ENCODE assay signal across 8 cellular contexts in genomic region chr3:185282696-185283373, GRCh38. TPM values are rescaled to one million over a fixed set of nuclear protein-coding genes. Genes with fewer than 3 reads are reported as not detected.
A peak's percentile ranks its signal among the peaks of the same experiment; 100 is the strongest.
DNase-seq lines count a peak whose midpoint lies in the region; ATAC-seq and TF ChIP-seq lines count a peak whose summit lies in the region.

No MANE protein-coding gene starts in this region.

- no peak for TF ChIP-seq POLR2A in lower leg skin (IDR thresholded peaks at IDR 0.05)

- intact Hi-C loops in lower leg skin (cut with DNase I; ENCODE audit: low total_unique reads): no loop called here

- no peaks in the 10 kb centered on the region for H3K36me3 ChIP-seq in BE2C
- H3K36me3 ChIP-seq in ectodermal cell (ENCODE audit: control insufficient read depth, insufficient read depth, low read length): no peaks in the 10 kb centered on the region

- H3K27ac ChIP-seq in ectodermal cell (ENCODE audit: insufficient read depth, low read depth, low read length, poor library complexity, severe bottlenecking): no peak overlapping the region

- CTCF ChIA-PET in activated CD8-positive, alpha-beta T cell treated with anti-CD3 and anti-CD28 coated beads, Interleukin-2, amount 10 ng/mL, durations not matched to agents 7 days and 5 days (lab: Charles Lee): no interaction called here

- peak overlapping the region; percentile 94 for H3K27ac Mint-ChIP-seq in activated CD8-positive, alpha-beta T cell treated with anti-CD3 and anti-CD28 coated beads, Interleukin-2, amount 10 ng/mL, durations not matched to agents 7 days and 5 days

- ATAC-seq in GM19351 (IDR thresholded peaks at IDR 0.05; ENCODE audit: unreplicated experiment): peak; percentile 99
- ATAC-seq in HG03520 (IDR thresholded peaks at IDR 0.05; ENCODE audit: unreplicated experiment): peak; percentile 99
- peak; percentile 99 for ATAC-seq in activated CD8-positive, alpha-beta T cell treated with anti-CD3 and anti-CD28 coated beads, Interleukin-2, amount 10 ng/mL, durations not matched to agents 7 days and 5 days

- DNase-seq in BE2C (peak; percentile 94), NCI-H82 (lab: John Stamatoyannopoulos, UW) (peak; percentile 99), lower leg skin (ENCODE audit: low spot score in 2 of 2) (peak; percentile 92 to 99)
- peak; percentile 96 for DNase-seq in activated CD8-positive, alpha-beta T cell treated with anti-CD3 and anti-CD28 coated beads, Interleukin-2, amount 10 ng/mL, durations not matched to agents 7 days and 5 days
- peak; percentile 94 for DNase-seq in stimulated activated CD4-positive, alpha-beta T cell treated with anti-CD3 and anti-CD28 coated beads, Interleukin-4, amount 100 ng/mL, for 24 hours

- H3K4me1 Mint-ChIP-seq in activated CD8-positive, alpha-beta T cell treated with anti-CD3 and anti-CD28 coated beads, Interleukin-2, amount 10 ng/mL, durations not matched to agents 7 days and 5 days (ENCODE audit: low read depth): peaks cover 31% of the 10 kb centered on the region

- H3K27me3 ChIP-seq in BE2C: no peaks in the 10 kb centered on the region
- H3K27me3 ChIP-seq in ectodermal cell (ENCODE audit: control insufficient read depth, insufficient read depth, low read length, poor library complexity, severe bottlenecking): peaks cover 4% of the 10 kb centered on the region

- no peaks in the 10 kb centered on the region for H3K9me3 ChIP-seq in BE2C
- H3K9me3 ChIP-seq in ectodermal cell (ENCODE audit: control insufficient read depth, low read length): no peaks in the 10 kb centered on the region

- no peak for TF ChIP-seq CTCF in BE2C (IDR thresholded peaks at IDR 0.05; ENCODE audit: low read depth, low read length)
- no peak for TF ChIP-seq CTCF in lower leg skin (IDR thresholded peaks at IDR 0.05)

- POLR2A ChIA-PET in activated CD8-positive, alpha-beta T cell treated with anti-CD3 and anti-CD28 coated beads, Interleukin-2, amount 10 ng/mL, durations not matched to agents 7 days and 5 days (lab: Charles Lee): no interaction called here

- peaks cover 9% of the 10 kb centered on the region for H3K36me3 Mint-ChIP-seq in activated CD8-positive, alpha-beta T cell treated with anti-CD3 and anti-CD28 coated beads, Interleukin-2, amount 10 ng/mL, durations not matched to agents 7 days and 5 days (ENCODE audit: low read depth)

- peak overlapping the region; percentile 96 for H3K4me3 Mint-ChIP-seq in activated CD8-positive, alpha-beta T cell treated with anti-CD3 and anti-CD28 coated beads, Interleukin-2, amount 10 ng/mL, durations not matched to agents 7 days and 5 days

- no peaks in the 10 kb centered on the region for H3K27me3 Mint-ChIP-seq in activated CD8-positive, alpha-beta T cell treated with anti-CD3 and anti-CD28 coated beads, Interleukin-2, amount 10 ng/mL, durations not matched to agents 7 days and 5 days (ENCODE audit: low read depth)

- H3K4me3 ChIP-seq in BE2C (ENCODE audit: low read depth, low read length) (peak overlapping the region; percentile 97), ectodermal cell (ENCODE audit: insufficient read depth, low read depth, low read length) (peak overlapping the region; percentile 75), lower leg skin (ENCODE audit: low read depth, poor library complexity, severe bottlenecking) (peak overlapping the region; percentile 39)

- H3K4me1 ChIP-seq in BE2C (peaks cover 4% of the 10 kb centered on the region; the same call in 1 of the 2 replicates), ectodermal cell (ENCODE audit: control insufficient read depth, insufficient read depth, low read length) (no peaks in the 10 kb centered on the region)

- H3K9me3 Mint-ChIP-seq in activated CD8-positive, alpha-beta T cell treated with anti-CD3 and anti-CD28 coated beads, Interleukin-2, amount 10 ng/mL, durations not matched to agents 7 days and 5 days (ENCODE audit: insufficient read depth): no peaks in the 10 kb centered on the region

- WGBS in ectodermal cell, 2 experiments: 22 to 23% methylated on average over 41 of the region's 41 CpGs
- WGBS in lower leg skin, 2 donors: 2 to 3% methylated on average over 39 to 41 of the region's 41 CpGs

RNA-seq across cellular contexts. Expression of gene EHHADH, which starts 29.0 kb away (rescaled TPM):
- polyA plus RNA-seq in BE2C (2012; ENCODE audit: insufficient read depth, insufficient read length, low read depth): 1.8 TPM
- 1 to 10 TPM; 4.8 to 4.9 TPM for total RNA-seq in activated CD8-positive, alpha-beta T cell treated with anti-CD3 and anti-CD28 coated beads, Interleukin-2, amount 10 ng/mL, durations not matched to agents 7 days and 5 days
- polyA plus RNA-seq in ectodermal cell (2013, experiment 1 of 4): 3.6 TPM
- polyA plus RNA-seq in ectodermal cell (2013, experiment 2 of 4): 4.8 TPM
- polyA plus RNA-seq in ectodermal cell (2013, experiment 3 of 4): 2.9 TPM
- 2.8 TPM for polyA plus RNA-seq in ectodermal cell (2013, experiment 4 of 4)
- 10 to 100 TPM in 2 of 4 donors, 1 to 10 TPM in 2; 4.4 to 21.2 (median 7.6) TPM for total RNA-seq in lower leg skin

Comparison
In these comparisons a context has a peak if more than half of its experiments do, and no peak if none do; other contexts are left out.
1. H3K4me3 ChIP-seq: peak in every context shown above with its lines; median percentile 97 in BE2C; 75 in ectodermal cell; 39 in lower leg skin.